Comparison of ENCODE assay signal across 12 cellular contexts in genomic region chr7:141660259-141660658, GRCh38. TPM values are rescaled to one million over a fixed set of nuclear protein-coding genes. Genes with fewer than 3 reads are reported as not detected.
DNase-seq lines count a peak whose midpoint lies in the region; ATAC-seq and TF ChIP-seq lines count a peak whose summit lies in the region.
"Had no signal": no experiment of that assay in that cellular context is flagged by ENCODE, and none has a peak within 500 bp of the region (broad histone marks: within the 10 kb centered on the region; RNA-seq: fewer than 3 reads in every experiment).

No MANE protein-coding gene starts in this region.

- H3K4me3 Mint-ChIP-seq in activated naive CD4-positive, alpha-beta T cell treated with anti-CD3 and anti-CD28 coated beads, Interleukin-2, amount 10 ng/mL, durations not matched to agents 7 days and 5 days = no peak overlapping the region
- no peak overlapping the region for H3K4me3 Mint-ChIP-seq in activated B cell treated with CpG ODN at 0.5 μM for 24 hours

- H3K27ac Mint-ChIP-seq in activated naive CD4-positive, alpha-beta T cell treated with anti-CD3 and anti-CD28 coated beads, Interleukin-2, amount 10 ng/mL, durations not matched to agents 7 days and 5 days = peak overlapping the region; percentile 55
- peak overlapping the region; percentile 47 for H3K27ac Mint-ChIP-seq in activated B cell treated with CpG ODN at 0.5 μM for 24 hours

- H3K36me3 Mint-ChIP-seq in activated naive CD4-positive, alpha-beta T cell treated with anti-CD3 and anti-CD28 coated beads, Interleukin-2, amount 10 ng/mL, durations not matched to agents 7 days and 5 days = peaks cover 39% of the 10 kb centered on the region
- H3K36me3 Mint-ChIP-seq in activated B cell treated with CpG ODN at 0.5 μM for 24 hours (ENCODE audit: low read depth) = peaks cover 75% of the 10 kb centered on the region

- H3K27me3 Mint-ChIP-seq in activated naive CD4-positive, alpha-beta T cell treated with anti-CD3 and anti-CD28 coated beads, Interleukin-2, amount 10 ng/mL, durations not matched to agents 7 days and 5 days = no peaks in the 10 kb centered on the region
- H3K27me3 Mint-ChIP-seq in activated B cell treated with CpG ODN at 0.5 μM for 24 hours = no peaks in the 10 kb centered on the region

- H3K4me1 Mint-ChIP-seq in activated naive CD4-positive, alpha-beta T cell treated with anti-CD3 and anti-CD28 coated beads, Interleukin-2, amount 10 ng/mL, durations not matched to agents 7 days and 5 days = peaks cover 25% of the 10 kb centered on the region
- H3K4me1 Mint-ChIP-seq in activated B cell treated with CpG ODN at 0.5 μM for 24 hours = peaks cover 13% of the 10 kb centered on the region

- POLR2A ChIA-PET in activated B cell treated with CpG ODN at 0.5 μM for 24 hours (lab: Charles Lee) = interaction anchor here (0.5 kb wide), 1 partner anchor 592 kb away, joined by 6 read pairs; no protein-coding TSS in a partner anchor

- DNase-seq in activated naive CD4-positive, alpha-beta T cell treated with anti-CD3 and anti-CD28 coated beads, Interleukin-2, amount 10 ng/mL, durations not matched to agents 7 days and 5 days = no peak
- DNase-seq in activated naive CD4-positive, alpha-beta T cell (lab: John Stamatoyannopoulos, UW) = no peak
- DNase-seq in activated B cell treated with CpG ODN at 0.5 μM for 24 hours = no peak
- no peak for DNase-seq in left lobe of liver (ENCODE audit: low spot score)
- peak; percentile 66 for DNase-seq in superior temporal gyrus (ENCODE audit: extremely low spot score)
- DNase-seq in vagina (ENCODE audit: extremely low spot score in 2 of 2) = no peak
- DNase-seq: activated effector memory CD4-positive, alpha-beta T cell treated with Interleukin-2 at 50 U/mL for 16 hours; NCI-H2171 treated with DMSO at 0.1 percent for 48 hours; T-helper 9 cell had no signal

- CTCF ChIA-PET in activated naive CD4-positive, alpha-beta T cell treated with anti-CD3 and anti-CD28 coated beads, Interleukin-2, amount 10 ng/mL, durations not matched to agents 7 days and 5 days (lab: Charles Lee) = interaction anchor here (0.5 to 3.1 kb wide), 3 partner anchors 24 to 77 kb away, joined by 3 to 18 read pairs (median 3); partner anchors contain the start of gene SSBP1
- CTCF ChIA-PET in activated B cell treated with CpG ODN at 0.5 μM for 24 hours (lab: Charles Lee) = interaction anchor here (0.7 to 1.2 kb wide), 2 partner anchors 11 to 78 kb away, joined by 3 to 4 read pairs; partner anchors contain the start of gene SSBP1

- H3K9me3 Mint-ChIP-seq in activated naive CD4-positive, alpha-beta T cell treated with anti-CD3 and anti-CD28 coated beads, Interleukin-2, amount 10 ng/mL, durations not matched to agents 7 days and 5 days = no peaks in the 10 kb centered on the region
- H3K9me3 Mint-ChIP-seq in activated B cell treated with CpG ODN at 0.5 μM for 24 hours = no peaks in the 10 kb centered on the region

- H3K27me3 ChIP-seq in vagina = no peaks in the 10 kb centered on the region

- intact Hi-C loops in activated B cell treated with CpG ODN at 0.5 μM for 24 hours (cut with micrococcal nuclease) = no loop called here
- intact Hi-C loops in vagina (cut with DNase I) = no loop called here

- TF ChIP-seq CTCF in activated B cell treated with CpG ODN at 0.5 μM for 24 hours (IDR thresholded peaks at IDR 0.05) = no peak
- TF ChIP-seq CTCF in vagina (IDR thresholded peaks at IDR 0.05) = no peak

- H3K4me1 ChIP-seq in vagina = peaks cover 13% of the 10 kb centered on the region

- no peak overlapping the region for H3K27ac ChIP-seq in vagina

- no peaks in the 10 kb centered on the region for H3K9me3 ChIP-seq in vagina

- peaks cover 0 to 42% of the 10 kb centered on the region in 2 donors for H3K36me3 ChIP-seq in vagina

- no peak overlapping the region for H3K4me3 ChIP-seq in vagina

- ATAC-seq in activated B cell treated with CpG ODN at 0.5 μM for 24 hours (ENCODE audit: low read depth) (no peak), left lobe of liver (peak; percentile 26), GM21360 (IDR thresholded peaks at IDR 0.05; ENCODE audit: unreplicated experiment) (no peak), HG03039 (IDR thresholded peaks at IDR 0.05; ENCODE audit: unreplicated experiment) (no peak)
- ATAC-seq: HCT116 had no signal

- no peak for TF ChIP-seq POLR2A in vagina (IDR thresholded peaks at IDR 0.05)

RNA-seq across cellular contexts. Expression of gene DENND11, which starts 41.7 kb away (rescaled TPM):
- total RNA-seq in activated B cell treated with CpG ODN at 0.5 μM for 24 hours (49.1 and 58.1 TPM in 2 replicates), left lobe of liver (29.8 TPM), vagina (21.1 TPM)

RNA-seq across cellular contexts. Expression of gene WEE2, which starts 47.9 kb away (rescaled TPM):
- not detected in 2 replicates for total RNA-seq in activated B cell treated with CpG ODN at 0.5 μM for 24 hours
- not detected for total RNA-seq in left lobe of liver
- total RNA-seq in vagina = not detected
